ENCODE assay signal across 13 cellular contexts in the genomic region with DNA sequence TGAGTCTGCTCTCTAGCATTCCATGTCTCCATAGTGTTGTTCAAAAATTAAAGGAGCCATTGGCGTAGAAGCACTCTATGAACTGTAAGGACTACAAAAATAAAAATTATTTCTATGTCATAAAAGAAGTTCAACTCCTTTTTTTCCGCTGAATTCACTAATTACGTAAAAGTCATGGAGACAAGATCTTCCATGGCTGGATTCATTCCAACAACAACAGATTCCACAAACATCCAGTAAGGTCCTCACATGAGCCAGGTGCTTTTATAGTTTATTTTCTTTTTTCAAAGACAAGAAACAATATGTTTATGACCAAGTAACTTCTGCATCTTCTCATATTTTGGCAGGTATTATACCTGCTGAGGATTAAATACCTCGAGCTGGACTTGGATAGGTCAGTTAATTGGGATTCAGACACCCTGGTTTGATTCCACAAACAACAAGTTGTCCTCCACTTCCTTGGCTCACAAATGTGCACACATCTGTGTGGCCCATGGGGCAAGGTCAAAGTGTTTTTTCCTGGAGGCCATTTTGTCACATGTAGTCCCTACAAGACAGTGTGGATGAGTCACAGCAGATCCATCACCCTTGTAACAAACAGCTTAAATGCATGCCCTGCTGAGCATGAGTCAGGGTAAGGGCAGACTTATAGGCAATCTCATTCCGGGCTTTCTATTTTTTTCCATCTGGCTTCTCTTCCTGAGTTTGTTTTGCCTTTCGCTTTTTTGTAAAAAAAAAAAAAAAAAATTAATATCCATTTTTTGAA.
DNase-seq lines count a peak whose midpoint lies in the region; ATAC-seq, FAIRE-seq and TF ChIP-seq lines count a peak whose summit lies in the region.
"Had no signal": no experiment of that assay in that cellular context is flagged by ENCODE, and none has a peak within 500 bp of the region (broad histone marks: within the 10 kb centered on the region; RNA-seq: fewer than 3 reads in every experiment).

No MANE protein-coding gene starts in this region.

- no peak overlapping the region for H3K4me3 Mint-ChIP-seq in CD14-positive monocyte
- H3K4me3 Mint-ChIP-seq: activated naive CD4-positive, alpha-beta T cell treated with anti-CD3 and anti-CD28 coated beads, Interleukin-2, amount 50 U/mL, for 24 hours had no signal

- intact Hi-C loops in CD14-positive monocyte (cut with micrococcal nuclease) = no loop called here

- FAIRE-seq in H54 (lab: Jason Lieb, UNC) = peak; percentile 76

- H3K27ac Mint-ChIP-seq in CD14-positive monocyte = no peak overlapping the region

- no peak for TF ChIP-seq CTCF in CD14-positive monocyte (IDR thresholded peaks at IDR 0.05)

- H3K36me3 Mint-ChIP-seq in CD14-positive monocyte = no peaks in the 10 kb centered on the region

- no peak for TF ChIP-seq POLR2A in H54 (IDR thresholded peaks at IDR 0.05; ENCODE audit: low read depth, low read length)

- H3K4me1 Mint-ChIP-seq in CD14-positive monocyte = no peaks in the 10 kb centered on the region

- peaks cover 3 to 9% (median 6%) of the 10 kb centered on the region in 7 donors for H3K9me3 Mint-ChIP-seq in CD14-positive monocyte
- H3K9me3 Mint-ChIP-seq: activated naive CD4-positive, alpha-beta T cell treated with anti-CD3 and anti-CD28 coated beads, Interleukin-2, amount 50 U/mL, for 24 hours had no signal

- peaks cover 0 to 2% (median 0%) of the 10 kb centered on the region in 3 donors for H3K27me3 Mint-ChIP-seq in CD14-positive monocyte (ENCODE audit: low read depth in 3 of 3)
- H3K27me3 Mint-ChIP-seq: activated naive CD4-positive, alpha-beta T cell treated with anti-CD3 and anti-CD28 coated beads, Interleukin-2, amount 50 U/mL, for 24 hours had no signal

- DNase-seq in CD14-positive monocyte (ENCODE audit: low spot score) = peak; percentile 45
- DNase-seq in H54 (ENCODE audit: insufficient read length, low spot score) = peak; percentile 39
- DNase-seq in amniotic epithelial cell (ENCODE audit: low read depth) = peak; percentile 73
- peak; percentile 91 for DNase-seq in iris pigment epithelial cell (ENCODE audit: low read depth)
- no peak for DNase-seq in NCI-H2196 (lab: John Stamatoyannopoulos, UW; ENCODE audit: unreplicated experiment)
- no peak for DNase-seq in NCI-H1105 (lab: John Stamatoyannopoulos, UW)
- no peak for DNase-seq in ecto neural progenitor cell (ENCODE audit: low spot score)
- DNase-seq: effector CD4-positive, alpha-beta T cell; Karpas-422; NCI-H2171 had no signal

- ATAC-seq in GM21447 (IDR thresholded peaks at IDR 0.05; ENCODE audit: unreplicated experiment) = no peak
- ATAC-seq: Right ventricle myocardium inferior had no signal

Comparison
In these comparisons a context has a peak if more than half of its experiments do, and no peak if none do; other contexts are left out.
1. DNase-seq: peak in CD14-positive monocyte (single experiment), H54 (single experiment), amniotic epithelial cell (single experiment) and iris pigment epithelial cell (single experiment); none in NCI-H2196 (single experiment), NCI-H1105 (single experiment) and ecto neural progenitor cell (single experiment).